In genomic region chr10:43402880-43403452, GRCh38 we compare ENCODE assay signal across 15 cellular contexts. TPM values are rescaled to one million over a fixed set of nuclear protein-coding genes. Genes with fewer than 3 reads are reported as not detected.
DNase-seq lines count a peak whose midpoint lies in the region; ATAC-seq, FAIRE-seq and TF ChIP-seq lines count a peak whose summit lies in the region.
"Had no signal": no experiment of that assay in that cellular context is flagged by ENCODE, and none has a peak within 500 bp of the region (broad histone marks: within the 10 kb centered on the region; RNA-seq: fewer than 3 reads in every experiment).

No MANE protein-coding gene starts in this region.

- H3K27ac ChIP-seq in OCI-LY3 (ENCODE audit: low read length) (no peak overlapping the region), coronary artery (no peak overlapping the region), small intestine (ENCODE audit: low read depth in 1 of 2, low read length in 1 of 2) (peak overlapping the region in 1 of 2 donors; percentile 26)
- H3K27ac ChIP-seq: suprapubic skin had no signal

- POLR2A ChIA-PET in activated CD4-positive, alpha-beta T cell treated with anti-CD3 and anti-CD28 coated beads, Interleukin-2, amount 10 ng/mL, durations not matched to agents 7 days and 5 days (lab: Charles Lee), result no interaction called here

- FAIRE-seq in small intestine (lab: Jason Lieb, UNC) (no peak), GM12891 (lab: Jason Lieb, UNC) (no peak)
- FAIRE-seq: islet of Langerhans had no signal

- H3K27me3 Mint-ChIP-seq in activated CD4-positive, alpha-beta T cell treated with anti-CD3 and anti-CD28 coated beads, Interleukin-2, amount 10 ng/mL, durations not matched to agents 7 days and 5 days, result no peaks in the 10 kb centered on the region

- H3K4me3 Mint-ChIP-seq in activated CD4-positive, alpha-beta T cell treated with anti-CD3 and anti-CD28 coated beads, Interleukin-2, amount 10 ng/mL, durations not matched to agents 7 days and 5 days, result peak overlapping the region; percentile 90

- peaks cover 75% of the 10 kb centered on the region for H3K36me3 Mint-ChIP-seq in activated CD4-positive, alpha-beta T cell treated with anti-CD3 and anti-CD28 coated beads, Interleukin-2, amount 10 ng/mL, durations not matched to agents 7 days and 5 days (ENCODE audit: low read depth)

- peaks cover 100% of the 10 kb centered on the region for H3K79me2 ChIP-seq in OCI-LY3 (ENCODE audit: low read length)

- peaks cover 33% of the 10 kb centered on the region for H3K36me3 ChIP-seq in OCI-LY3 (replicated peaks; ENCODE audit: low read depth, low read length)
- H3K36me3 ChIP-seq in small intestine (ENCODE audit: control insufficient read depth in 2 of 2, insufficient read depth in 2 of 2, low read length in 2 of 2), result peaks cover 0 to 2% of the 10 kb centered on the region in 2 donors

- TF ChIP-seq CTCF in OCI-LY3 (IDR thresholded peaks at IDR 0.05; ENCODE audit: low read depth, low read length) (no peak), coronary artery (IDR thresholded peaks at IDR 0.05) (no peak)

- CTCF ChIA-PET in activated CD4-positive, alpha-beta T cell treated with anti-CD3 and anti-CD28 coated beads, Interleukin-2, amount 10 ng/mL, durations not matched to agents 7 days and 5 days (lab: Charles Lee), result no interaction called here

- TF ChIP-seq POLR2A in GM12891 (IDR thresholded peaks at IDR 0.05; ENCODE audit: low read depth, low read length), result no peak

- H4K20me1 ChIP-seq in OCI-LY3 (ENCODE audit: insufficient read depth, low read length), result peaks cover 78% of the 10 kb centered on the region

- H3K9ac ChIP-seq in OCI-LY3 (ENCODE audit: low read length), result peak overlapping the region; percentile 16; the same call in 1 of the 2 replicates

- peaks cover 64% of the 10 kb centered on the region for H3K4me1 ChIP-seq in OCI-LY3 (ENCODE audit: low read length)
- peaks cover 13 to 27% of the 10 kb centered on the region in 2 donors for H3K4me1 ChIP-seq in small intestine (ENCODE audit: control insufficient read depth in 2 of 2, insufficient read depth in 1 of 2, low read depth in 1 of 2, low read length in 1 of 2)

- ATAC-seq in HG03139 (IDR thresholded peaks at IDR 0.05; ENCODE audit: unreplicated experiment), result no peak

- no peak overlapping the region for H2AFZ ChIP-seq in OCI-LY3 (ENCODE audit: low read depth, low read length)

- no peaks in the 10 kb centered on the region for H3K9me3 Mint-ChIP-seq in activated CD4-positive, alpha-beta T cell treated with anti-CD3 and anti-CD28 coated beads, Interleukin-2, amount 10 ng/mL, durations not matched to agents 7 days and 5 days

- H3K9me3 ChIP-seq in OCI-LY3 (ENCODE audit: insufficient read depth, low read length) (no peaks in the 10 kb centered on the region), small intestine (ENCODE audit: control insufficient read depth, low read depth) (no peaks in the 10 kb centered on the region)
- H3K9me3 ChIP-seq: suprapubic skin had no signal

- peaks cover 64% of the 10 kb centered on the region for H3K4me1 Mint-ChIP-seq in activated CD4-positive, alpha-beta T cell treated with anti-CD3 and anti-CD28 coated beads, Interleukin-2, amount 10 ng/mL, durations not matched to agents 7 days and 5 days

- DNase-seq in activated CD4-positive, alpha-beta T cell treated with anti-CD3 and anti-CD28 coated beads, Interleukin-2, amount 10 ng/mL, durations not matched to agents 7 days and 5 days, result no peak
- DNase-seq in activated CD4-positive, alpha-beta T cell treated with anti-CD3 and anti-CD28 coated beads for 4 hours, result no peak
- DNase-seq in coronary artery (ENCODE audit: low spot score) (peak; percentile 36), small intestine (peak; percentile 72), NCI-H146 treated with DMSO at 0.1 percent for 48 hours (lab: John Stamatoyannopoulos, UW; ENCODE audit: unreplicated experiment) (no peak), GM12891 (ENCODE audit: insufficient read length, low spot score) (no peak)
- DNase-seq: amygdala, H7, occipital lobe had no signal

- H3K27me3 ChIP-seq in OCI-LY3 (ENCODE audit: low read depth, low read length) (no peaks in the 10 kb centered on the region), small intestine (ENCODE audit: control insufficient read depth in 2 of 2, insufficient read depth in 2 of 2, low read length in 2 of 2) (no peaks in the 10 kb centered on the region)
- H3K27me3 ChIP-seq: suprapubic skin had no signal

- 36 to 62% (median 40%) methylated on average over 7 of the region's 7 CpGs for WGBS in small intestine, 3 donors

- H3K4me3 ChIP-seq in OCI-LY3 (ENCODE audit: low read length), result peak overlapping the region; percentile 99
- H3K4me3 ChIP-seq in coronary artery, result no peak overlapping the region
- no peak overlapping the region for H3K4me3 ChIP-seq in small intestine (ENCODE audit: low read depth in 1 of 2, low read length in 2 of 2)
- H3K4me3 ChIP-seq: suprapubic skin had no signal

- peak overlapping the region; percentile 22 for H3K27ac Mint-ChIP-seq in activated CD4-positive, alpha-beta T cell treated with anti-CD3 and anti-CD28 coated beads, Interleukin-2, amount 10 ng/mL, durations not matched to agents 7 days and 5 days

- peak overlapping the region; percentile 98 for H3K4me2 ChIP-seq in OCI-LY3 (ENCODE audit: low read length)

TF ChIP-seq in GM12891, 5 proteins besides CTCF, POLR2A, EP300 and RAD21:
- no peak for TF ChIP-seq POLR2AphosphoS5 (IDR thresholded peaks at IDR 0.05; ENCODE audit: low read depth, low read length)
- TF ChIP-seq SPI1 (IDR thresholded peaks at IDR 0.05; ENCODE audit: low read depth, low read length), result no peak
- TF ChIP-seq POU2F2 (IDR thresholded peaks at IDR 0.05; ENCODE audit: low read depth, low read length), result no peak
- TF ChIP-seq PAX5 (IDR thresholded peaks at IDR 0.05; ENCODE audit: insufficient read depth, low read length, severe bottlenecking), result no peak
- TF ChIP-seq TAF1 (IDR thresholded peaks at IDR 0.05; ENCODE audit: low read depth, low read length), result no peak

RNA-seq across cellular contexts. Expression of gene HNRNPF, which starts 6.0 kb away (rescaled TPM):
- total RNA-seq in activated CD4-positive, alpha-beta T cell treated with anti-CD3 and anti-CD28 coated beads, Interleukin-2, amount 10 ng/mL, durations not matched to agents 7 days and 5 days, result 100 to 1,000 TPM; 464 to 481 TPM
- 100 to 1,000 TPM; 138 to 194 (median 158) TPM for polyA plus RNA-seq in small intestine
- 143 TPM for polyA plus RNA-seq in GM12891 (2012; ENCODE audit: low read depth, missing spikeins)

RNA-seq across cellular contexts. Expression of gene FXYD4, which starts 31.5 kb away (rescaled TPM):
- total RNA-seq in activated CD4-positive, alpha-beta T cell treated with anti-CD3 and anti-CD28 coated beads, Interleukin-2, amount 10 ng/mL, durations not matched to agents 7 days and 5 days, result not detected
- polyA plus RNA-seq in small intestine, result under 1 TPM in 1 of 3 donors, not detected in 2; 0.10 TPM
- not detected for polyA plus RNA-seq in GM12891 (2012; ENCODE audit: low read depth, missing spikeins)
- total RNA-seq: H7, occipital lobe, suprapubic skin had no signal
- polyA plus RNA-seq: AG04450, esophagus had no signal

RNA-seq across cellular contexts. Expression of gene ZNF487, which starts 33.9 kb away (rescaled TPM):
- total RNA-seq in activated CD4-positive, alpha-beta T cell treated with anti-CD3 and anti-CD28 coated beads, Interleukin-2, amount 10 ng/mL, durations not matched to agents 7 days and 5 days, result 1 to 10 TPM; 3.8 to 5.6 TPM
- polyA plus RNA-seq in small intestine, result 10 to 100 TPM in 2 of 3 donors, 1 to 10 TPM in 1; 5.0 to 17.4 (median 11.3) TPM
- polyA plus RNA-seq in GM12891 (2012; ENCODE audit: low read depth, missing spikeins), result 0.83 TPM

Comparison
In these comparisons a context has a peak if more than half of its experiments do, and no peak if none do; other contexts are left out.
1. DNase-seq: peak in coronary artery (single experiment) and small intestine (single experiment); none in activated CD4-positive, alpha-beta T cell treated with anti-CD3 and anti-CD28 coated beads, Interleukin-2, amount 10 ng/mL, durations not matched to agents 7 days and 5 days (single experiment), activated CD4-positive, alpha-beta T cell treated with anti-CD3 and anti-CD28 coated beads for 4 hours (0 of 2), NCI-H146 treated with DMSO at 0.1 percent for 48 hours (single experiment) and GM12891 (single experiment).